1 cellular context compared by ENCODE assay signal in the genomic region with DNA sequence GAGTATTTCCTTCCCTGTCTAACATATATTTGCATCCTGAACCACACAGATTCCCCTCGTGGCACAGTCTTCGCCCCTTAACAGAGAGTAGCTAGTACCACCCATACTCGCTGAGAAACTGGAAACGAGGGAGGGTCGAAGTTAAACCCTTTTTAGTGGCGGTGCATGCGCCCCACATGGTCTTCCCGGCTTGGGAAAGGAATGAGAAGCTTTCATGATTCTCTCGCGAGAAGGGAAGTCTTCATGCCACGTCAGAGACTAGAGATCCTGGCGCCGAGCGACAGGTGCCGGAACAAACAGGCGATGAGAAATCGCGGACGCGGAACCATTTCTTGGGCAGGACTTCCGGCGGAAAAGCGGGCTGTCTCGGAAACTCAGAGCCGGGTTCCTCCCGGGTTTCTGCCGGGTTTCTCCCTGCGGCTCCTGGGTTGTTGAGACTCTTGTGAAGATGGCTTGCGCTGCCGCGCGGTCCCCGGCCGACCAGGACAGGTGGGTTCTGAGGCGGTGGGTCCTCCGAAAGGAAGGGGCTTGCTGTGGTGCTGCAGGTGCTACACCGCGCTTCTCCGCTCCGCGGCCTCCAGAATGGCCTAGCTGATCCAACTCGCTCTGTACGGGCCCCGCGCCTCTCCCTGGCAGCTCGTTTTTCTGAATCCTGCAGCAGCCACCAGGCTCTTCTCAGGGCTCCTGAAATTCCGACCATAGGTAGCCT.
TF ChIP-seq lines count a peak whose summit lies in the region.

TSS of gene SRP19 (plus strand) at position 359 of the 709 bp plus-strand sequence. CDS start at position 449, 90 bp downstream.

TF ChIP-seq in H1, 55 proteins besides CTCF, POLR2A, EP300 and RAD21 (continued from another document):
- peak; percentile 100 for TF ChIP-seq E2F6 (IDR thresholded peaks at IDR 0.05)
- peak; percentile 63; the same call in 1 of the 2 replicates for TF ChIP-seq YY1 (IDR thresholded peaks at IDR 0.05; ENCODE audit: low read depth, low read length)
- TF ChIP-seq POLR2AphosphoS5 (IDR thresholded peaks at IDR 0.05; ENCODE audit: low read depth, low read length), result no peak; the same call in 1 of the 2 replicates
- peak; percentile 36 for TF ChIP-seq KDM4A (IDR thresholded peaks at IDR 0.05; ENCODE audit: low read depth, low read length, severe bottlenecking)
- peak; percentile 22 to 82; a peak in 2 of 4 replicates for TF ChIP-seq SIN3A (conservative IDR thresholded peaks at IDR 0.05 in 1 of 2, IDR thresholded peaks at IDR 0.05 in 1 of 2; ENCODE audit: low read depth in 1 of 2, low read length in 2 of 2)
- no peak for TF ChIP-seq EGR1 (IDR thresholded peaks at IDR 0.05; ENCODE audit: borderline replicate concordance, low read depth, low read length)
- no peak for TF ChIP-seq SP4 (IDR thresholded peaks at IDR 0.05; ENCODE audit: low read length)
- TF ChIP-seq SAP30 (IDR thresholded peaks at IDR 0.05; ENCODE audit: insufficient read depth, insufficient replicate concordance, low read length), result no peak
- peak; percentile 86 for TF ChIP-seq TAF1 (IDR thresholded peaks at IDR 0.05; ENCODE audit: low read depth, low read length)
- no peak for TF ChIP-seq JUN (IDR thresholded peaks at IDR 0.05; ENCODE audit: low read depth, low read length)
- peak; percentile 98 for TF ChIP-seq GABPA (IDR thresholded peaks at IDR 0.05; ENCODE audit: borderline replicate concordance, insufficient read depth, low read length)
- TF ChIP-seq ATF3 (IDR thresholded peaks at IDR 0.05; ENCODE audit: insufficient read depth, low read depth, low read length), result no peak
- no peak for TF ChIP-seq CTBP2 (IDR thresholded peaks at IDR 0.05; ENCODE audit: borderline replicate concordance, insufficient read depth, insufficient read length, low read length)
- TF ChIP-seq NRF1 (IDR thresholded peaks at IDR 0.05; ENCODE audit: low read depth, low read length), result no peak
- TF ChIP-seq CEBPB (IDR thresholded peaks at IDR 0.05; ENCODE audit: low read depth, low read length), result no peak
- TF ChIP-seq TCF12 (IDR thresholded peaks at IDR 0.05; ENCODE audit: low read depth, low read length), result peak; percentile 93
- no peak for TF ChIP-seq RFX5 (IDR thresholded peaks at IDR 0.05; ENCODE audit: borderline replicate concordance, low read depth, low read length)
- TF ChIP-seq RXRA (IDR thresholded peaks at IDR 0.05; ENCODE audit: insufficient read depth, low read depth, low read length), result no peak
- peak; percentile 80; the same call in 1 of the 2 replicates for TF ChIP-seq GTF2F1 (IDR thresholded peaks at IDR 0.05; ENCODE audit: borderline replicate concordance, low read depth, low read length)
- TF ChIP-seq KDM5A (IDR thresholded peaks at IDR 0.05; ENCODE audit: low read length), result peak; percentile 65; the same call in 1 of the 2 replicates
- TF ChIP-seq PHF8 (conservative IDR thresholded peaks at IDR 0.05; ENCODE audit: low read depth, low read length), result peak; percentile 89
- TF ChIP-seq NANOG (IDR thresholded peaks at IDR 0.05; ENCODE audit: insufficient read depth, low read depth, low read length, poor library complexity, severe bottlenecking), result no peak
- TF ChIP-seq RNF2 (IDR thresholded peaks at IDR 0.05; ENCODE audit: borderline replicate concordance, low read depth, low read length, missing control alignments, poor library complexity, severe bottlenecking), result peak; percentile 54
- peak; percentile 29; the same call in 1 of the 2 replicates for TF ChIP-seq RBBP5 (IDR thresholded peaks at IDR 0.05; ENCODE audit: borderline replicate concordance, low read depth, low read length)
- no peak for TF ChIP-seq MAFK (IDR thresholded peaks at IDR 0.05; ENCODE audit: low read depth, low read length)
- TF ChIP-seq POU5F1 (IDR thresholded peaks at IDR 0.05; ENCODE audit: low read depth, low read length), result no peak
- peak; percentile 86; the same call in 1 of the 2 replicates for TF ChIP-seq SP1 (IDR thresholded peaks at IDR 0.05; ENCODE audit: low read depth, low read length)
- peak; percentile 56 for TF ChIP-seq CHD7 (IDR thresholded peaks at IDR 0.05; ENCODE audit: insufficient replicate concordance, low read length)
- TF ChIP-seq KDM1A (IDR thresholded peaks at IDR 0.05; ENCODE audit: borderline replicate concordance, low read length), result peak; percentile 49; the same call in 1 of the 2 replicates
- peak in 1 of 2 experiments; percentile 75; a peak in 1 of 4 replicates for TF ChIP-seq HDAC2 (IDR thresholded peaks at IDR 0.05; ENCODE audit: borderline replicate concordance in 1 of 2, low read depth in 2 of 2, low read length in 2 of 2)
- no peak for TF ChIP-seq BCL11A (IDR thresholded peaks at IDR 0.05; ENCODE audit: low read depth in 2 of 2, low read length in 2 of 2)
- TF ChIP-seq SIX5 (IDR thresholded peaks at IDR 0.05; ENCODE audit: low read depth, low read length), result no peak
- peak; percentile 41 for TF ChIP-seq TAF7 (optimal IDR thresholded peaks at IDR 0.05; ENCODE audit: borderline replicate concordance, low read depth, low read length)
- no peak for TF ChIP-seq ZNF274 (IDR thresholded peaks at IDR 0.05; ENCODE audit: borderline replicate concordance, extremely low read depth, low read length)
- no peak for TF ChIP-seq SIRT6 (IDR thresholded peaks at IDR 0.05; ENCODE audit: low read length)
- no peak for TF ChIP-seq FOSL1 (IDR thresholded peaks at IDR 0.05; ENCODE audit: insufficient read depth, low read depth, low read length)
- no peak for TF ChIP-seq CHD1 (IDR thresholded peaks at IDR 0.05; ENCODE audit: low read depth, low read length)
- TF ChIP-seq USF2 (IDR thresholded peaks at IDR 0.05; ENCODE audit: low read length), result no peak
- TF ChIP-seq EZH2 (IDR thresholded peaks at IDR 0.05; ENCODE audit: low read depth, low read length, severe bottlenecking), result no peak
- peak; percentile 93 for TF ChIP-seq BRCA1 (IDR thresholded peaks at IDR 0.05; ENCODE audit: low read depth, low read length)
- no peak for TF ChIP-seq CBX8 (IDR thresholded peaks at IDR 0.05; ENCODE audit: borderline replicate concordance, low read depth, low read length)
- no peak for TF ChIP-seq SUZ12 (IDR thresholded peaks at IDR 0.05; ENCODE audit: low read length)
- no peak for TF ChIP-seq BACH1 (IDR thresholded peaks at IDR 0.05; ENCODE audit: low read length)
- peak; percentile 71 for TF ChIP-seq TBP (IDR thresholded peaks at IDR 0.05; ENCODE audit: low read depth, low read length)
- no peak for TF ChIP-seq JUND (IDR thresholded peaks at IDR 0.05; ENCODE audit: low read length)
- no peak for TF ChIP-seq HDAC6 (IDR thresholded peaks at IDR 0.05; ENCODE audit: low read depth, low read length)
- peak; percentile 100 for TF ChIP-seq MAX (IDR thresholded peaks at IDR 0.05)
- TF ChIP-seq CHD2 (IDR thresholded peaks at IDR 0.05; ENCODE audit: low read length), result peak; percentile 99
- TF ChIP-seq TEAD4 (IDR thresholded peaks at IDR 0.05; ENCODE audit: low read depth, low read length), result 0 out of 2 replicates have a peak, but pooled peaks have one; percentile 48
- peak; percentile 31; the same call in 1 of the 2 replicates for TF ChIP-seq SP2 (IDR thresholded peaks at IDR 0.05; ENCODE audit: low read length)
